19 cellular contexts compared by ENCODE assay signal in genomic region chr2:138175066-138175465, GRCh38.
DNase-seq lines count a peak whose midpoint lies in the region; ATAC-seq, FAIRE-seq and TF ChIP-seq lines count a peak whose summit lies in the region.
"Had no signal": no experiment of that assay in that cellular context is flagged by ENCODE, and none has a peak within 500 bp of the region (broad histone marks: within the 10 kb centered on the region; RNA-seq: fewer than 3 reads in every experiment).

No MANE protein-coding gene starts in this region.

- H2BK20ac ChIP-seq in H9 (ENCODE audit: low read depth, low read length, poor library complexity, severe bottlenecking) (no peak overlapping the region), H1 (ENCODE audit: low read length) (no peak overlapping the region)

- DNase-seq in NCI-H510A treated with DMSO at 0.1 percent for 48 hours (lab: John Stamatoyannopoulos, UW) (peak; percentile 46), NCI-H510A (lab: John Stamatoyannopoulos, UW) (no peak), H9 (no peak), H1 (ENCODE audit: low read depth in 1 of 2, low spot score in 2 of 2) (no peak), A172 (ENCODE audit: low spot score) (no peak)
- DNase-seq: 8988T; C1 segment of cervical spinal cord; Calu3; CD4-positive, alpha-beta memory T cell; COR-L47; DMS53; DMS79 treated with DMSO at 0.1 percent for 48 hours; GF-D8; GOT3; H7 had no signal

- H3K79me1 ChIP-seq in H9 (ENCODE audit: insufficient read depth, low read depth, low read length, poor library complexity, severe bottlenecking) (no peaks in the 10 kb centered on the region), H1 (ENCODE audit: low read depth, low read length) (no peaks in the 10 kb centered on the region)

- no peak overlapping the region for H3K4me3 ChIP-seq in H1 (ENCODE audit: extremely low read depth in 1 of 4, insufficient read depth in 2 of 4, low read depth in 3 of 4, low read length in 4 of 4)

- TF ChIP-seq RAD21 in H1 (IDR thresholded peaks at IDR 0.05 in 1 of 2, conservative IDR thresholded peaks at IDR 0.05 in 1 of 2; ENCODE audit: low read depth in 2 of 2, low read length in 2 of 2): no peak

- no peak overlapping the region for H2BK120ac ChIP-seq in H9 (ENCODE audit: low read depth, low read length, poor library complexity, severe bottlenecking)
- no peak overlapping the region for H2BK120ac ChIP-seq in H1 (replicated peaks; ENCODE audit: low read depth, low read length)

- no peak overlapping the region for H3K14ac ChIP-seq in H9 (ENCODE audit: insufficient read depth, low read length)
- H3K14ac ChIP-seq in H1 (ENCODE audit: insufficient read length): no peak overlapping the region

- no peak overlapping the region for H3T11ph ChIP-seq in H9 (ENCODE audit: low read length)

- POLR2A ChIA-PET in H1 (lab: Charles Lee; ENCODE audit: partially characterized antibody): no interaction called here

- H2AK5ac ChIP-seq in H9 (ENCODE audit: insufficient read length, low read length) (peak overlapping the region; percentile 14), H1 (ENCODE audit: low read depth, low read length) (0 out of 2 replicates have a peak overlapping the region, but pooled peaks have one; percentile 24)

- H2BK5ac ChIP-seq in H9 (ENCODE audit: insufficient read length, low read length) (no peak overlapping the region), H1 (ENCODE audit: low read depth, low read length) (no peak overlapping the region)

- peaks cover 0 to 1% of the 10 kb centered on the region in 2 experiments; a peak in 1 of 5 replicates for H3K9me3 Mint-ChIP-seq in H9

- no peaks in the 10 kb centered on the region for H3K27me3 Mint-ChIP-seq in H9 (ENCODE audit: low read depth)
- H3K27me3 Mint-ChIP-seq: CD4-positive, alpha-beta memory T cell had no signal

- H4K8ac ChIP-seq in H9 (replicated peaks; ENCODE audit: insufficient read length, low read depth, low read length): no peak overlapping the region
- no peak overlapping the region for H4K8ac ChIP-seq in H1 (ENCODE audit: extremely low read depth, insufficient read depth, low read length)

- no peak overlapping the region for H3K18ac ChIP-seq in H9 (ENCODE audit: insufficient read length, low read depth, low read length)
- H3K18ac ChIP-seq in H1 (ENCODE audit: extremely low read depth, low read length): no peak overlapping the region

- no peaks in the 10 kb centered on the region for H3K36me3 ChIP-seq in H1 (ENCODE audit: control insufficient read depth in 2 of 4, insufficient read depth in 4 of 4, low read length in 3 of 4)

- H3K23me2 ChIP-seq in H9 (ENCODE audit: insufficient read length, low read depth, low read length, poor library complexity, severe bottlenecking) (no peaks in the 10 kb centered on the region), H1 (ENCODE audit: low read depth, low read length) (no peaks in the 10 kb centered on the region)

- no peaks in the 10 kb centered on the region for H4K20me1 ChIP-seq in H9 (ENCODE audit: control insufficient read depth, insufficient read depth, insufficient read length)
- no peaks in the 10 kb centered on the region for H4K20me1 ChIP-seq in H1 (replicated peaks in 1 of 2; ENCODE audit: control insufficient read depth in 1 of 2, insufficient read depth in 2 of 2, low read length in 2 of 2)

- CTCF ChIA-PET in H1 (lab: Charles Lee; ENCODE audit: partially characterized antibody): interaction anchor here (1.0 to 1.8 kb wide), 2 partner anchors 8 to 10 kb away, joined by 3 to 6 read pairs; no protein-coding TSS in a partner anchor

- no peaks in the 10 kb centered on the region for H3K4me1 Mint-ChIP-seq in H9
- H3K4me1 Mint-ChIP-seq: CD4-positive, alpha-beta memory T cell had no signal

- FAIRE-seq in H1 (lab: Jason Lieb, UNC): no peak
- FAIRE-seq: GM12891, GM18507 had no signal

- no peak overlapping the region for H2AFZ ChIP-seq in H9 (ENCODE audit: low read length)
- no peak overlapping the region for H2AFZ ChIP-seq in H1 (ENCODE audit: low read length)

- H3K27me3 ChIP-seq in H9 (ENCODE audit: insufficient read depth, low read length) (no peaks in the 10 kb centered on the region), H1 (replicated peaks in 1 of 4; ENCODE audit: control insufficient read depth in 3 of 4, extremely low read depth in 1 of 4, insufficient read depth in 3 of 4, low read length in 3 of 4) (no peaks in the 10 kb centered on the region)

- H3K9me3 ChIP-seq in H9 (ENCODE audit: control insufficient read depth, low read depth, low read length): no peaks in the 10 kb centered on the region
- no peaks in the 10 kb centered on the region for H3K9me3 ChIP-seq in H1 (ENCODE audit: insufficient read depth in 2 of 2, low read depth in 1 of 2, low read length in 1 of 2)

- H3K27ac ChIP-seq in H9 (ENCODE audit: insufficient read length, low read depth, low read length) (no peak overlapping the region), H1 (ENCODE audit: low read depth, low read length) (no peak overlapping the region)

- H3K79me2 ChIP-seq in H9 (ENCODE audit: insufficient read depth, low read length) (no peaks in the 10 kb centered on the region), H1 (ENCODE audit: control insufficient read depth in 1 of 2, insufficient read depth in 2 of 2, low read length in 2 of 2) (no peaks in the 10 kb centered on the region)

- no peak overlapping the region for H3K4me3 Mint-ChIP-seq in H9
- H3K4me3 Mint-ChIP-seq: CD4-positive, alpha-beta memory T cell had no signal

- TF ChIP-seq POLR2A in H1 (IDR thresholded peaks at IDR 0.05; ENCODE audit: control extremely low read depth in 1 of 2, low read depth in 2 of 2, low read length in 2 of 2): no peak

- no peak overlapping the region for H3K4ac ChIP-seq in H9 (ENCODE audit: low read depth, low read length)
- no peak overlapping the region for H3K4ac ChIP-seq in H1 (replicated peaks; ENCODE audit: insufficient read length, low read depth, low read length)

- no peak overlapping the region for H4K91ac ChIP-seq in H9 (ENCODE audit: insufficient read length, low read depth, low read length)
- H4K91ac ChIP-seq in H1 (replicated peaks; ENCODE audit: insufficient read length, low read length): no peak overlapping the region

- H2BK15ac ChIP-seq in H9 (ENCODE audit: low read depth, low read length): no peak overlapping the region
- no peak overlapping the region for H2BK15ac ChIP-seq in H1 (ENCODE audit: low read length)

- no peak overlapping the region for H3K27ac Mint-ChIP-seq in H9
- H3K27ac Mint-ChIP-seq: CD4-positive, alpha-beta memory T cell had no signal

- TF ChIP-seq EP300 in H1 (IDR thresholded peaks at IDR 0.05; ENCODE audit: borderline replicate concordance in 1 of 2, low read depth in 2 of 2, low read length in 2 of 2): no peak

- H4K5ac ChIP-seq in H9 (ENCODE audit: insufficient read length, low read depth, low read length) (no peak overlapping the region), H1 (ENCODE audit: insufficient read length, low read depth, low read length) (no peak overlapping the region)

- H3K23ac ChIP-seq in H9 (ENCODE audit: insufficient read length, low read depth, low read length) (no peak overlapping the region), H1 (ENCODE audit: insufficient read length) (no peak overlapping the region)

- H3K36me3 Mint-ChIP-seq in H9 (ENCODE audit: insufficient read depth in 1 of 3, low read depth in 3 of 3): no peaks in the 10 kb centered on the region; a peak in 1 of 7 replicates
- H3K36me3 Mint-ChIP-seq: CD4-positive, alpha-beta memory T cell had no signal

- H3K56ac ChIP-seq in H9 (ENCODE audit: insufficient read length, low read depth, low read length) (no peak overlapping the region), H1 (replicated peaks; ENCODE audit: insufficient read length, low read depth, low read length) (no peak overlapping the region)

- WGBS in H9 (ENCODE audit: extremely low coverage, insufficient read length, low lambda C conversion rate): no CpG with 5 or more reads among the region's 2 CpGs
- WGBS in H1 (ENCODE audit: extremely low coverage in 1 of 2, insufficient coverage in 1 of 2, insufficient read length in 1 of 2, insufficient replicate concordance in 2 of 2, low coverage in 1 of 2, low lambda C conversion rate in 2 of 2, missing lambda C conversion rate in 1 of 2), 2 experiments: 87% methylated on average over 2 of the region's 2 CpGs; no CpG with 5 or more reads in 1 of the 2 experiments

- H3K4me1 ChIP-seq in H9 (ENCODE audit: insufficient read depth, low read length) (no peaks in the 10 kb centered on the region), H1 (replicated peaks in 1 of 4; ENCODE audit: control insufficient read depth in 3 of 4, insufficient read depth in 4 of 4, low read length in 3 of 4) (no peaks in the 10 kb centered on the region)

- ATAC-seq in HG02798 (IDR thresholded peaks at IDR 0.05; ENCODE audit: poor library complexity, unreplicated experiment): no peak
- ATAC-seq: HCT116 had no signal

- TF ChIP-seq CTCF in H9 (conservative IDR thresholded peaks at IDR 0.05) (no peak), H1 (IDR thresholded peaks at IDR 0.05; ENCODE audit: control extremely low read depth in 1 of 3, insufficient read depth in 1 of 3, low read depth in 1 of 3, low read length in 3 of 3) (no peak)

- no peak overlapping the region for H3K9ac ChIP-seq in H9 (ENCODE audit: extremely low read depth, insufficient read length, low read length)
- no peak overlapping the region for H3K9ac ChIP-seq in H1 (replicated peaks in 1 of 4; ENCODE audit: extremely low read depth in 1 of 4, low read depth in 3 of 4, low read length in 3 of 4)

- no peak overlapping the region for H3K4me2 ChIP-seq in H9 (ENCODE audit: insufficient read depth, insufficient read length, low read length)
- H3K4me2 ChIP-seq in H1 (ENCODE audit: insufficient read depth in 1 of 2, low read depth in 2 of 2, low read length in 2 of 2): no peak overlapping the region

- no peak overlapping the region for H2BK12ac ChIP-seq in H9 (ENCODE audit: insufficient read length, low read depth, low read length)
- H2BK12ac ChIP-seq in H1 (ENCODE audit: low read depth, low read length): no peak overlapping the region

TF ChIP-seq in H1, 55 proteins besides CTCF, POLR2A, EP300 and RAD21 (continues in another document):
- no peak for TF ChIP-seq ZNF274 (IDR thresholded peaks at IDR 0.05; ENCODE audit: borderline replicate concordance, extremely low read depth, low read length)
- no peak for TF ChIP-seq ATF3 (IDR thresholded peaks at IDR 0.05; ENCODE audit: insufficient read depth, low read depth, low read length)
- no peak for TF ChIP-seq HDAC2 (IDR thresholded peaks at IDR 0.05; ENCODE audit: borderline replicate concordance in 1 of 2, low read depth in 2 of 2, low read length in 2 of 2)
- no peak for TF ChIP-seq RBBP5 (IDR thresholded peaks at IDR 0.05; ENCODE audit: borderline replicate concordance, low read depth, low read length)
- no peak for TF ChIP-seq EZH2 (IDR thresholded peaks at IDR 0.05; ENCODE audit: low read depth, low read length, severe bottlenecking)
- no peak for TF ChIP-seq TEAD4 (IDR thresholded peaks at IDR 0.05; ENCODE audit: low read depth, low read length)
- no peak for TF ChIP-seq MAX (IDR thresholded peaks at IDR 0.05)
